Comparison of ENCODE assay signal across 37 cellular contexts in the genomic region with DNA sequence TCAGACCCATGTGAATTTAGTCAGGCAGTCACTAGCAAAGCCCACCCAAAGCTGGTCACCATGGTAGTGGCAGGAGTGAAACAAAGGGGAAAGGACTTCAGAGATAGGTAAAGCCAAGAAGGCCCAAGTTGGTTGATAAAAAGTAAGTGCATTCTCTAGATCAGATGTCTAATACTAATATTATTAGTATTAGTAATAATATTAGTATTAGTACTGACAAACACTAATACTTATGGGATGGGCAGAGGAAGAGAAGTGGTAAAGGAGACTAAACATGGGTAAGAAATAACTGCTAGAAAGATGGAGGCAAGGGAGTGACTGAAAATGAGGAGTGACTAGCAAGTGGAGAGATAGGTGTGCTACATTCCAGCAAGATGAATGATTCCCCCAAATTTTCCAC. TPM values are rescaled to one million over a fixed set of nuclear protein-coding genes. Genes with fewer than 3 reads are reported as not detected.
"Had no signal": no experiment of that assay in that cellular context is flagged by ENCODE, and none has a peak within 500 bp of the region (broad histone marks: within the 10 kb centered on the region; RNA-seq: fewer than 3 reads in every experiment).

No MANE protein-coding gene starts in this region.

- H3K4me3 ChIP-seq: MG63 had no signal

- H3K9me3 ChIP-seq: MG63 had no signal

- H3K36me3 ChIP-seq: MG63 had no signal

- DNase-seq: Karpas-422, Kasumi-1, MG63, MM.1S, MV-4-11, NCI-H1048, NCI-H1092, NCI-H1092 treated with DMSO at 0.1 percent for 48 hours, NCI-H1105, NCI-H1105 treated with DMSO at 0.1 percent for 48 hours, NCI-H1417, NCI-H1417 treated with DMSO at 0.1 percent for 48 hours, NCI-H1436, NCI-H1436 treated with DMSO at 0.1 percent for 48 hours, NCI-H146, NCI-H1694, NCI-H1694 treated with DMSO at 0.1 percent for 48 hours, NCI-H187, NCI-H187 treated with DMSO at 0.1 percent for 48 hours, NCI-H1930, NCI-H2029, NCI-H2029 treated with DMSO at 0.1 percent for 48 hours, NCI-H2081, NCI-H2081 treated with DMSO at 0.1 percent for 48 hours, NCI-H2107, NCI-H2171, NCI-H2171 treated with DMSO at 0.1 percent for 48 hours, NCI-H2227 treated with DMSO at 0.1 percent for 48 hours, NCI-H226, NCI-H345, NCI-H446, NCI-H446 treated with DMSO at 0.1 percent for 48 hours, NCI-H510A, NCI-H510A treated with DMSO at 0.1 percent for 48 hours had no signal

RNA-seq across cellular contexts. Expression of gene PHYHIPL, which starts 46.6 kb away (rescaled TPM):
- total RNA-seq: M059J, MCF 10A, NCI-H460 had no signal
